Comparison of ENCODE assay signal across 19 cellular contexts in genomic region chr12:124241776-124242528, GRCh38. TPM values are rescaled to one million over a fixed set of nuclear protein-coding genes. Genes with fewer than 3 reads are reported as not detected.
A peak's percentile ranks its signal among the peaks of the same experiment; 100 is the strongest.
DNase-seq lines count a peak whose midpoint lies in the region; ATAC-seq and TF ChIP-seq lines count a peak whose summit lies in the region.
"Had no signal": no experiment of that assay in that cellular context is flagged by ENCODE, and none has a peak within 500 bp of the region (broad histone marks: within the 10 kb centered on the region; RNA-seq: fewer than 3 reads in every experiment).

No MANE protein-coding gene starts in this region.

- TF ChIP-seq CTCF in GM23338 (conservative IDR thresholded peaks at IDR 0.05; ENCODE audit: low read depth in 2 of 2) (no peak), neural progenitor cell (IDR thresholded peaks at IDR 0.05) (no peak)

- H3K4me3 Mint-ChIP-seq in GM23338 (no peak overlapping the region), neural progenitor cell (no peak overlapping the region)
- H3K4me3 Mint-ChIP-seq in dendritic cell treated with granulocyte-macrophage colony-stimulating factor and Interleukin-4, amounts not matched to agents 40 ng/mL and 50 ng/mL, for 4 days = peak overlapping the region; percentile 27
- H3K4me3 Mint-ChIP-seq: CD4-positive, CD25-positive, alpha-beta regulatory T cell; CD8-positive, alpha-beta memory T cell; IgD-negative memory B cell had no signal

- H3K4me1 ChIP-seq in BLaER1 treated with 17β-estradiol and CSF1 and Interleukin-3, amounts not matched to agents 10 nM and 100 nM = peaks cover 0 to 60% (median 28%) of the 10 kb centered on the region in 10 experiments; a peak in 14 of 20 replicates
- H3K4me1 ChIP-seq in GM23338 (ENCODE audit: insufficient read depth) (no peaks in the 10 kb centered on the region; the same call in 1 of the 2 replicates), neural progenitor cell (peaks cover 12% of the 10 kb centered on the region)
- H3K4me1 ChIP-seq: BLaER1 had no signal

- no peak overlapping the region for H3K9ac ChIP-seq in BLaER1 treated with 17β-estradiol and CSF1 and Interleukin-3, amounts not matched to agents 10 nM and 100 nM
- no peak overlapping the region for H3K9ac ChIP-seq in neural progenitor cell
- H3K9ac ChIP-seq: BLaER1 had no signal

- H3K4me2 ChIP-seq in BLaER1 treated with 17β-estradiol and CSF1 and Interleukin-3, amounts not matched to agents 10 nM and 100 nM = peak overlapping the region in 8 of 11 experiments; percentile 22 to 87 (median 79); a peak in 13 of 22 replicates
- no peak overlapping the region; the same call in 1 of the 2 replicates for H3K4me2 ChIP-seq in GM23338
- no peak overlapping the region for H3K4me2 ChIP-seq in neural progenitor cell
- H3K4me2 ChIP-seq: BLaER1 had no signal

- H3K4me3 ChIP-seq in BLaER1 treated with 17β-estradiol and CSF1 and Interleukin-3, amounts not matched to agents 10 nM and 100 nM = peak overlapping the region in 1 of 10 experiments; percentile 36; a peak in 1 of 20 replicates
- H3K4me3 ChIP-seq in GM23338 (no peak overlapping the region), neural progenitor cell (no peak overlapping the region)
- H3K4me3 ChIP-seq: BLaER1 had no signal

- intact Hi-C loops in dendritic cell treated with granulocyte-macrophage colony-stimulating factor and Interleukin-4, amounts not matched to agents 40 ng/mL and 50 ng/mL, for 4 days (cut with micrococcal nuclease) = no loop called here

- H3K4me1 Mint-ChIP-seq in GM23338 (peaks cover 11% of the 10 kb centered on the region), neural progenitor cell (peaks cover 12% of the 10 kb centered on the region)
- H3K4me1 Mint-ChIP-seq in dendritic cell treated with granulocyte-macrophage colony-stimulating factor and Interleukin-4, amounts not matched to agents 40 ng/mL and 50 ng/mL, for 4 days (ENCODE audit: low read depth) = peaks cover 56% of the 10 kb centered on the region
- H3K4me1 Mint-ChIP-seq: CD4-positive, CD25-positive, alpha-beta regulatory T cell; CD8-positive, alpha-beta memory T cell had no signal

- peak overlapping the region in 4 of 11 experiments; percentile 26 to 52 (median 35); a peak in 6 of 22 replicates for H3K27ac ChIP-seq in BLaER1 treated with 17β-estradiol and CSF1 and Interleukin-3, amounts not matched to agents 10 nM and 100 nM
- H3K27ac ChIP-seq in GM23338 (ENCODE audit: low read depth) = no peak overlapping the region
- no peak overlapping the region for H3K27ac ChIP-seq in neural progenitor cell
- H3K27ac ChIP-seq: BLaER1 had no signal

- H3K27me3 ChIP-seq in BLaER1 treated with 17β-estradiol and CSF1 and Interleukin-3, amounts not matched to agents 10 nM and 100 nM = peaks cover 0 to 5% (median 0%) of the 10 kb centered on the region in 11 experiments; a peak in 1 of 22 replicates
- no peaks in the 10 kb centered on the region for H3K27me3 ChIP-seq in GM23338 (ENCODE audit: insufficient read depth)
- no peaks in the 10 kb centered on the region for H3K27me3 ChIP-seq in neural progenitor cell
- H3K27me3 ChIP-seq: BLaER1 had no signal

- 0 out of 2 replicates have a peak, but pooled peaks cover 2% of the 10 kb centered on the region for H3F3A ChIP-seq in GM23338 (replicated peaks; ENCODE audit: low read depth)
- no peaks in the 10 kb centered on the region for H3F3A ChIP-seq in neural progenitor cell (ENCODE audit: low read depth)

- peaks cover 21 to 52% (median 37%) of the 10 kb centered on the region in 11 experiments for H3K9me3 ChIP-seq in BLaER1 treated with 17β-estradiol and CSF1 and Interleukin-3, amounts not matched to agents 10 nM and 100 nM (replicated peaks in 1 of 11)
- H3K9me3 ChIP-seq in neural progenitor cell (ENCODE audit: low read depth) = no peaks in the 10 kb centered on the region

- ATAC-seq in GM23338 = peak; percentile 80
- ATAC-seq: HepG2 had no signal

- H3K79me2 ChIP-seq in GM23338 (replicated peaks; ENCODE audit: insufficient read depth) (no peaks in the 10 kb centered on the region), neural progenitor cell (ENCODE audit: low read depth) (no peaks in the 10 kb centered on the region)

- H3K9me2 ChIP-seq in GM23338 (ENCODE audit: insufficient read depth) = peaks cover 8% of the 10 kb centered on the region; the same call in 1 of the 2 replicates

- peak overlapping the region; percentile 94 for H2AFZ ChIP-seq in GM23338
- peak overlapping the region; percentile 85 for H2AFZ ChIP-seq in neural progenitor cell (replicated peaks)

- H3K27me3 Mint-ChIP-seq in GM23338 (ENCODE audit: insufficient read depth, low read depth, poor library complexity) = peaks cover 3% of the 10 kb centered on the region
- peaks cover 3% of the 10 kb centered on the region for H3K27me3 Mint-ChIP-seq in dendritic cell treated with granulocyte-macrophage colony-stimulating factor and Interleukin-4, amounts not matched to agents 40 ng/mL and 50 ng/mL, for 4 days
- peaks cover 5% of the 10 kb centered on the region for H3K27me3 Mint-ChIP-seq in neural progenitor cell (ENCODE audit: insufficient read depth, low read depth)

- H3K27ac Mint-ChIP-seq in GM23338 = no peak overlapping the region
- H3K27ac Mint-ChIP-seq in dendritic cell treated with granulocyte-macrophage colony-stimulating factor and Interleukin-4, amounts not matched to agents 40 ng/mL and 50 ng/mL, for 4 days = peak overlapping the region; percentile 31
- no peak overlapping the region for H3K27ac Mint-ChIP-seq in neural progenitor cell
- H3K27ac Mint-ChIP-seq: CD4-positive, CD25-positive, alpha-beta regulatory T cell; CD8-positive, alpha-beta memory T cell had no signal

- no peaks in the 10 kb centered on the region; the same call in 2 of the 3 replicates for H3K9me3 Mint-ChIP-seq in GM23338
- peaks cover 29% of the 10 kb centered on the region for H3K9me3 Mint-ChIP-seq in dendritic cell treated with granulocyte-macrophage colony-stimulating factor and Interleukin-4, amounts not matched to agents 40 ng/mL and 50 ng/mL, for 4 days
- H3K9me3 Mint-ChIP-seq in neural progenitor cell = peaks cover 17% of the 10 kb centered on the region

- no peaks in the 10 kb centered on the region for H4K20me1 ChIP-seq in BLaER1 treated with 17β-estradiol and CSF1 and Interleukin-3, amounts not matched to agents 10 nM and 100 nM
- H4K20me1 ChIP-seq in GM23338 (replicated peaks; ENCODE audit: insufficient read depth) (no peaks in the 10 kb centered on the region), neural progenitor cell (ENCODE audit: low read depth) (no peaks in the 10 kb centered on the region)
- H4K20me1 ChIP-seq: BLaER1 had no signal

- DNase-seq in GM23338 (ENCODE audit: low spot score) = peak; percentile 24
- no peak for DNase-seq in neural progenitor cell (ENCODE audit: low spot score)
- DNase-seq in NCI-H82 (lab: John Stamatoyannopoulos, UW) = no peak
- no peak for DNase-seq in NCI-H1092 treated with DMSO at 0.1 percent for 48 hours (lab: John Stamatoyannopoulos, UW)
- no peak for DNase-seq in activated CD4-positive, CD25-positive, alpha-beta regulatory T cell treated with anti-CD3 and anti-CD28 coated beads, Interleukin-2, amount 50 U/mL, for 72 hours
- DNase-seq: 8988T; CD4-positive, CD25-positive, alpha-beta regulatory T cell; CD8-positive, alpha-beta memory T cell; COR-L47; DMS 273 treated with DMSO at 0.1 percent for 48 hours; DMS53; DND-41; EL had no signal

- H3K36me3 Mint-ChIP-seq in GM23338 (ENCODE audit: low read depth) (no peaks in the 10 kb centered on the region), neural progenitor cell (no peaks in the 10 kb centered on the region)
- peaks cover 10% of the 10 kb centered on the region for H3K36me3 Mint-ChIP-seq in dendritic cell treated with granulocyte-macrophage colony-stimulating factor and Interleukin-4, amounts not matched to agents 40 ng/mL and 50 ng/mL, for 4 days (ENCODE audit: low read depth)
- H3K36me3 Mint-ChIP-seq: CD4-positive, CD25-positive, alpha-beta regulatory T cell; IgD-negative memory B cell had no signal

- H3K36me3 ChIP-seq in BLaER1 treated with 17β-estradiol and CSF1 and Interleukin-3, amounts not matched to agents 10 nM and 100 nM = no peaks in the 10 kb centered on the region
- H3K36me3 ChIP-seq in GM23338 (ENCODE audit: insufficient read depth) (no peaks in the 10 kb centered on the region), neural progenitor cell (no peaks in the 10 kb centered on the region)
- H3K36me3 ChIP-seq: BLaER1 had no signal

TF ChIP-seq in GM23338, 12 proteins besides CTCF, POLR2A, EP300 and RAD21 (continues in another document):
- no peak for TF ChIP-seq STAT1 (IDR thresholded peaks at IDR 0.05; ENCODE audit: unreplicated experiment)
- no peak for TF ChIP-seq POLR2AphosphoS5 (IDR thresholded peaks at IDR 0.05; ENCODE audit: low read depth)
- TF ChIP-seq, protein P1, sequence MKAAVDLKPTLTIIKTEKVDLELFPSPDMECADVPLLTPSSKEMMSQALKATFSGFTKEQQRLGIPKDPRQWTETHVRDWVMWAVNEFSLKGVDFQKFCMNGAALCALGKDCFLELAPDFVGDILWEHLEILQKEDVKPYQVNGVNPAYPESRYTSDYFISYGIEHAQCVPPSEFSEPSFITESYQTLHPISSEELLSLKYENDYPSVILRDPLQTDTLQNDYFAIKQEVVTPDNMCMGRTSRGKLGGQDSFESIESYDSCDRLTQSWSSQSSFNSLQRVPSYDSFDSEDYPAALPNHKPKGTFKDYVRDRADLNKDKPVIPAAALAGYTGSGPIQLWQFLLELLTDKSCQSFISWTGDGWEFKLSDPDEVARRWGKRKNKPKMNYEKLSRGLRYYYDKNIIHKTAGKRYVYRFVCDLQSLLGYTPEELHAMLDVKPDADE (IDR thresholded peaks at IDR 0.05) = no peak

RNA-seq across cellular contexts. Expression of gene RFLNA, which starts 52.9 kb away (rescaled TPM):
- 16.2 and 20.4 TPM in 2 replicates for total RNA-seq in GM23338 (2014; rRNA removed; shearing (Covaris generic))
- polyA plus RNA-seq in GM23338 (2016; fragmentation: Nextera tagmentation; extraction: Ambion mirVana) = 3.8 and 3.9 TPM in 2 replicates
- 1.4 and 2.8 TPM in 2 replicates for total RNA-seq in neural progenitor cell (ENCODE audit: low replicate concordance)
- total RNA-seq: CD4-positive, CD25-positive, alpha-beta regulatory T cell; CD8-positive, alpha-beta memory T cell; HepG2 had no signal
- polyA plus RNA-seq: AG04450; CD4-positive, CD25-positive, alpha-beta regulatory T cell; CD8-positive, alpha-beta memory T cell; HepG2; IgD-negative memory B cell had no signal

Comparison
In these comparisons a context has a peak if more than half of its experiments do, and no peak if none do; other contexts are left out.
1. H3K4me2 ChIP-seq: peak in BLaER1 treated with 17β-estradiol and CSF1 and Interleukin-3, amounts not matched to agents 10 nM and 100 nM (8 of 11); none in GM23338 (single experiment) and neural progenitor cell (single experiment).